In genomic region chr6:52724041-52724405, GRCh38 we compare ENCODE assay signal across 9 cellular contexts. TPM values are rescaled to one million over a fixed set of nuclear protein-coding genes. Genes with fewer than 3 reads are reported as not detected.
DNase-seq lines count a peak whose midpoint lies in the region; FAIRE-seq and TF ChIP-seq lines count a peak whose summit lies in the region.
"Had no signal": no experiment of that assay in that cellular context is flagged by ENCODE, and none has a peak within 500 bp of the region (broad histone marks: within the 10 kb centered on the region; RNA-seq: fewer than 3 reads in every experiment).

No MANE protein-coding gene starts in this region.

- FAIRE-seq in urothelium cell line (lab: Jason Lieb, UNC), result no peak

- peak overlapping the region; percentile 79 for H3K27ac ChIP-seq in C4-2B
- H3K27ac ChIP-seq: KMS-11 had no signal

- DNase-seq in SK-MEL-5 (ENCODE audit: low read depth, low spot score) (peak; percentile 43), fibroblast of villous mesenchyme (ENCODE audit: low read depth) (peak; percentile 56), renal cortical epithelial cell (ENCODE audit: low read depth) (peak; percentile 86), urothelium cell line (ENCODE audit: low spot score) (no peak), NCI-H510A treated with DMSO at 0.1 percent for 48 hours (lab: John Stamatoyannopoulos, UW) (no peak), HUDEP-2 (lab: John Stamatoyannopoulos, UW; ENCODE audit: unreplicated experiment in 76 of 76) (no peak), NCI-H1092 treated with DMSO at 0.1 percent for 48 hours (lab: John Stamatoyannopoulos, UW) (no peak)

- no peak overlapping the region for H3K4me3 ChIP-seq in fibroblast of villous mesenchyme (ENCODE audit: low read depth, low read length)

- in situ Hi-C loops in SK-MEL-5 (cut with HindIII; ENCODE audit: low pct_unique_long_range_greater_than_20kb, low sequenced_read_pairs), result no loop called here

- TF ChIP-seq CTCF in C4-2B (conservative IDR thresholded peaks at IDR 0.05) (no peak), fibroblast of villous mesenchyme (IDR thresholded peaks at IDR 0.05; ENCODE audit: insufficient read depth, low read depth, low read length) (no peak)

RNA-seq across cellular contexts. Expression of gene GSTA2, which starts 39.3 kb away (rescaled TPM):
- total RNA-seq in SK-MEL-5 (2014; rRNA removed; shearing (Covaris generic)), result 0.32 TPM in 1 of 2 replicates, not detected in the other
- 0.27 TPM in 1 of 2 replicates, not detected in the other for polyA plus RNA-seq in SK-MEL-5 (2015; cell fraction: cytosol; rRNA removed)
- polyA plus RNA-seq in SK-MEL-5 (2015; cell fraction: nucleus; rRNA removed), result not detected in 2 replicates
- total RNA-seq in fibroblast of villous mesenchyme, result not detected in 2 replicates
- 0.15 TPM in 1 of 2 replicates, not detected in the other for total RNA-seq in renal cortical epithelial cell

RNA-seq across cellular contexts. Expression of gene TMEM14A, which starts 53.1 kb away (rescaled TPM):
- total RNA-seq in SK-MEL-5 (2014; rRNA removed; shearing (Covaris generic)), result 58.5 and 61.2 TPM in 2 replicates
- 38.8 and 44.0 TPM in 2 replicates for polyA plus RNA-seq in SK-MEL-5 (2015; cell fraction: cytosol; rRNA removed)
- 23.3 and 28.5 TPM in 2 replicates for polyA plus RNA-seq in SK-MEL-5 (2015; cell fraction: nucleus; rRNA removed)
- 18.7 and 31.1 TPM in 2 replicates for total RNA-seq in fibroblast of villous mesenchyme
- total RNA-seq in renal cortical epithelial cell, result 46.9 and 69.5 TPM in 2 replicates

Comparison
In these comparisons a context has a peak if more than half of its experiments do, and no peak if none do; other contexts are left out.
1. DNase-seq: peak in SK-MEL-5 (single experiment), fibroblast of villous mesenchyme (single experiment) and renal cortical epithelial cell (single experiment); none in urothelium cell line (single experiment), NCI-H510A treated with DMSO at 0.1 percent for 48 hours (single experiment), HUDEP-2 (0 of 76) and NCI-H1092 treated with DMSO at 0.1 percent for 48 hours (single experiment).